In the genomic region with DNA sequence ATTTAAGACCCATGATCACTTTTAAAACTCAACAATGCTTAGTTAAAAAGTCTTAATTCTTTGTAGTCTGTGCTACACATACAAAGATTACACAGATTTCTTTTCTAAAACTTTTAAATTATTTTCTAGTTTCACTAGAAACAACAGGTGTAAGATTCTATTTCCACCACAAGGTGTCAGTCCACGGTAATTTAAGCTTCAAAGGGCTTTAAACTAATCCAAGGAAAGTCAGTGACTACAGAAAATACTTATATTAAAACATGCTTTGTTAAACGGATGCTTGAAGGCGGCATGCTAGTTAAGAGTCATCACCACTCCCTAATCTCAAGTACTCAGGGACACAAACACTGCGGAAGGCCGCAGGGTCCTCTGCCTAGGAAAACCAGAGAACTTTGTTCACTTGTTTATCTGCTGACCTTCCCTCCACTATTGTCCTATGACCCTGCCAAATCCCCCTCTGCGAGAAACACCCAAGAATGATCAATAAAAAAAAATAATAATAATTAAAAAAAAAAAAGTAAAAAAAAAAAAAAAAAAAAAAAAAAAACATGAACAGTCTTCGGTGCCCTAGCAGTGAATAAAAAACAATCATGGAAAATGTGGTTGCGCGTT, we compare ENCODE assay signal across 7 cellular contexts. TPM values are rescaled to one million over a fixed set of nuclear protein-coding genes. Genes with fewer than 3 reads are reported as not detected.
DNase-seq lines count a peak whose midpoint lies in the region; ATAC-seq and TF ChIP-seq lines count a peak whose summit lies in the region.
"Not testable (repeated sequence)": the region's sequence is repeated elsewhere in the genome, so short reads cannot be mapped to it uniquely, and the experiment has no call there.

No MANE protein-coding gene starts in this region.

- peaks cover 15% of the 10 kb centered on the region for H3K79me2 ChIP-seq in mammary epithelial cell (ENCODE audit: insufficient read depth, low read length)

- CTCF ChIA-PET in mammary epithelial cell (lab: Charles Lee; ENCODE audit: low non-redundant PET) = not testable (repeated sequence)

- H3K27me3 ChIP-seq in mammary epithelial cell (ENCODE audit: insufficient read depth, low read length); heart right ventricle: not testable (repeated sequence)

- H3K36me3 ChIP-seq in mammary epithelial cell (ENCODE audit: insufficient read depth, low read length); heart right ventricle: not testable (repeated sequence)

- not testable (repeated sequence) for H3K4me3 ChIP-seq in mammary epithelial cell (replicated peaks in 1 of 3; ENCODE audit: insufficient read depth in 1 of 3, low read depth in 2 of 3, low read length in 3 of 3); heart right ventricle

- dilution Hi-C loops in mammary epithelial cell (cut with HindIII; ENCODE audit: low sequenced_read_pairs) = not testable (repeated sequence)

- H3K9ac ChIP-seq in mammary epithelial cell (ENCODE audit: insufficient read depth, low read length) = not testable (repeated sequence)

- H2AFZ ChIP-seq in mammary epithelial cell (ENCODE audit: low read depth, low read length) = not testable (repeated sequence)

- in situ Hi-C loops in mammary epithelial cell (cut with MboI; ENCODE audit: low sequenced_read_pairs in 2 of 2) = loop anchor here (10.0 to 25.0 kb wide), 3 partner anchors 110 to 262 kb away; a partner anchor contains a TSS

- not testable (repeated sequence) for H3K9me3 ChIP-seq in mammary epithelial cell (replicated peaks; ENCODE audit: insufficient read depth, low read length); heart right ventricle

- intact Hi-C loops in mammary epithelial cell (cut with micrococcal nuclease) (loop anchor here (5.0 kb wide), 1 partner anchor 260 kb away; no protein-coding TSS in a partner anchor), heart right ventricle (cut with DNase I) (loop anchor here in 7 of 10 donors (5.0 to 10.0 kb wide), 6 partner anchors 102 to 275 kb away; a partner anchor contains a TSS)

- H3K4me2 ChIP-seq in mammary epithelial cell (ENCODE audit: insufficient read depth, low read depth, low read length) = not testable (repeated sequence)

- 32% methylated on average over 8 of the region's 9 CpGs for WGBS in mammary epithelial cell (ENCODE audit: low coverage, missing lambda C conversion rate)
- WGBS in heart right ventricle, 2 donors = 29 to 30% methylated on average over 9 of the region's 9 CpGs

- H3K27ac ChIP-seq in mammary epithelial cell (ENCODE audit: insufficient read depth, low read depth, low read length); heart right ventricle: not testable (repeated sequence)

- ATAC-seq in HG02610 (IDR thresholded peaks at IDR 0.05; ENCODE audit: unreplicated experiment) = peak; percentile 25
- ATAC-seq in heart right ventricle = not testable (repeated sequence)

- BruUV-seq in mammary epithelial cell (replicated peaks; lab: Mats Ljungman, UMichigan) = not testable (repeated sequence)

- DNase-seq in Daoy (ENCODE audit: low read depth) (peak; percentile 65), NCI-H2081 treated with DMSO at 0.1 percent for 48 hours (lab: John Stamatoyannopoulos, UW) (peak; percentile 62), RPMI8226 (peak; percentile 51), mammary epithelial cell (peak; percentile 65), heart right ventricle (peak in 1 of 2 donors; percentile 16), non-pigmented ciliary epithelial cell (ENCODE audit: low read depth) (peak; percentile 55)

- H3K4me1 ChIP-seq in mammary epithelial cell (ENCODE audit: insufficient read depth, low read length) (peaks cover 15% of the 10 kb centered on the region), heart right ventricle (peaks cover 0 to 13% (median 0%) of the 10 kb centered on the region in 9 donors)

- peak; percentile 29 to 47 for TF ChIP-seq CTCF in mammary epithelial cell (conservative IDR thresholded peaks at IDR 0.05 in 1 of 2, IDR thresholded peaks at IDR 0.05 in 1 of 2; ENCODE audit: extremely low read depth in 1 of 2, insufficient read depth in 1 of 2, low read depth in 1 of 2, low read length in 2 of 2)
- TF ChIP-seq CTCF in heart right ventricle (IDR thresholded peaks at IDR 0.05) = peak; percentile 25 to 69 (median 64)

- H4K20me1 ChIP-seq in mammary epithelial cell (ENCODE audit: insufficient read depth, low read length) = not testable (repeated sequence)

RNA-seq across cellular contexts. Expression of a gene that starts 1.5 kb away (rescaled TPM):
- 24.9 and 28.5 TPM in 2 replicates for total RNA-seq in Daoy (2014; rRNA removed; shearing (Covaris generic))
- total RNA-seq in mammary epithelial cell (10 to 100 TPM in 1 of 2 donors, 1 to 10 TPM in 1; 5.0 to 15.3 TPM), heart right ventricle (1 to 10 TPM in 4 of 10 donors, under 1 TPM in 4, not detected in 2; 0.31 to 3.7 (median 0.99) TPM)
- polyA plus RNA-seq in mammary epithelial cell (22.8 TPM), heart right ventricle (under 1 TPM; 0.29 to 0.80 TPM)
- 2.9 TPM for polyA minus RNA-seq in mammary epithelial cell

RNA-seq across cellular contexts. Expression of a gene that starts 58.8 kb away (rescaled TPM):
- 4.9 and 5.2 TPM in 2 replicates for total RNA-seq in Daoy (2014; rRNA removed; shearing (Covaris generic))
- total RNA-seq in mammary epithelial cell = 10 to 100 TPM in 1 of 2 donors, 1 to 10 TPM in 1; 9.2 to 10.9 TPM
- 4.9 TPM for polyA plus RNA-seq in mammary epithelial cell
- 12.1 TPM for polyA minus RNA-seq in mammary epithelial cell
- 10 to 100 TPM in 3 of 10 donors, 1 to 10 TPM in 7; 2.7 to 12.8 (median 7.9) TPM for total RNA-seq in heart right ventricle
- polyA plus RNA-seq in heart right ventricle = 1 to 10 TPM; 1.4 to 5.0 TPM
